8 cellular contexts compared by ENCODE assay signal in the genomic region with DNA sequence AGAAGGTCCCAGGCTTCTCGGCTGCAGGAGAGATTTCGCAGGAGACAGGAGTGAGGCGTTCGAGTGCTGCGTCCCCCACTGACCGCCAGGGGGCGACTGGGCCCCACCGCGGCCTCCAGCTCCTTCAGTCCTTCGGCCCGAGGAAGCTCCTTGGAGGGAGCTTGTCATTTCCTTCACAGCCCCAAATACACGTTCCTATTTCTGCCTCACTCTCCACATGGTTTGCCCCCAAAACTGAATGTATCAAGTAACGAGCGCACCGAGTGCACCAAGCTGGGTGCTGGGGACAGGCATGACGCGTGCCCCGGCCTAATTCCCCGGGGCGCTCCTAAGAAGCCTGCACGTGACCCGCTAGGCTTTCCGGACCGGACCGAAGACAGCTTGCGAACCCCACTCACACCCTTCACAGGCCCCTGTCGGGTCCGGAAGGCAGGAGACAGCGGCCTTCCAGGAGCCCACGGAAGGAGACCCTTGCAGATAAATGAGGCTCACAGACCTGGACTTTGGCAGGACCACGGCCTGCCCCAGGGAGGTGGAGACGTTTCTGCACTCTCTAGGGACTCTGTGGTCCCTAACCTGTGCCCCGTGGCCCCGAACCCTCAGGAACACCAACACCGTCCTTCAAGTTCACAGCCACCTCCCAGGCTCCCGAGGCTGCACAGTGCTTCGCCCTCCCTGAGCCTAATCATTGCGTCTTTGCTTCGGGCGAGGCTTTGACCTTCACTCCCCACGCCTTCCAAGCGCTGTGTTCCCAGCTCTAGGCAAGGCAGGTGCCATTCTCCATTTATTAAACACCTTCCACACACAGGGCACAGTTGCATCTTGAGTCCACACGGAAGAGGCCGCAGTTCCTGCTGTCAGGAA. TPM values are rescaled to one million over a fixed set of nuclear protein-coding genes. Genes with fewer than 3 reads are reported as not detected.
DNase-seq lines count a peak whose midpoint lies in the region; ATAC-seq and TF ChIP-seq lines count a peak whose summit lies in the region.

No MANE protein-coding gene starts in this region.

- no peaks in the 10 kb centered on the region for H3K9me3 Mint-ChIP-seq in activated T-cell treated with anti-CD3 and anti-CD28 coated beads, Interleukin-2, amount 50 U/mL, for 24 hours

- H3K36me3 ChIP-seq in HAP-1 (replicated peaks) = no peaks in the 10 kb centered on the region
- H3K36me3 ChIP-seq in neutrophil = no peaks in the 10 kb centered on the region
- H3K36me3 ChIP-seq in uterus = no peaks in the 10 kb centered on the region

- H3K4me1 ChIP-seq in HAP-1 (no peaks in the 10 kb centered on the region), neutrophil (ENCODE audit: control insufficient read depth in 1 of 2, insufficient read depth in 1 of 2, low read depth in 1 of 2, low read length in 1 of 2) (no peaks in the 10 kb centered on the region), uterus (no peaks in the 10 kb centered on the region)

- no peak overlapping the region for H3K27ac ChIP-seq in neutrophil
- H3K27ac ChIP-seq in uterus = no peak overlapping the region

- intact Hi-C loops in uterus (cut with DNase I; ENCODE audit: low total_unique reads) = no loop called here

- H3K27ac Mint-ChIP-seq in activated T-cell treated with anti-CD3 and anti-CD28 coated beads, Interleukin-2, amount 50 U/mL, for 24 hours = no peak overlapping the region

- no peaks in the 10 kb centered on the region for H3K36me3 Mint-ChIP-seq in activated T-cell treated with anti-CD3 and anti-CD28 coated beads, Interleukin-2, amount 50 U/mL, for 24 hours (ENCODE audit: low read depth)

- H3K4me3 Mint-ChIP-seq in activated T-cell treated with anti-CD3 and anti-CD28 coated beads, Interleukin-2, amount 50 U/mL, for 24 hours = no peak overlapping the region

- ATAC-seq in HG03342 (IDR thresholded peaks at IDR 0.05; ENCODE audit: unreplicated experiment) = no peak

- H3K9me3 ChIP-seq in HAP-1 (no peaks in the 10 kb centered on the region), neutrophil (no peaks in the 10 kb centered on the region), uterus (no peaks in the 10 kb centered on the region)

- H3K27me3 ChIP-seq in HAP-1 (ENCODE audit: low read depth) = no peaks in the 10 kb centered on the region
- no peaks in the 10 kb centered on the region for H3K27me3 ChIP-seq in neutrophil
- H3K27me3 ChIP-seq in uterus = no peaks in the 10 kb centered on the region

- peaks cover 5% of the 10 kb centered on the region for H3K27me3 Mint-ChIP-seq in activated T-cell treated with anti-CD3 and anti-CD28 coated beads, Interleukin-2, amount 50 U/mL, for 24 hours

- peaks cover 3% of the 10 kb centered on the region for H3K4me1 Mint-ChIP-seq in activated T-cell treated with anti-CD3 and anti-CD28 coated beads, Interleukin-2, amount 50 U/mL, for 24 hours (ENCODE audit: low read depth)

- no peak for TF ChIP-seq POLR2A in uterus (IDR thresholded peaks at IDR 0.05)

- in situ Hi-C loops in G401 (cut with HindIII; ENCODE audit: low sequenced_read_pairs) (no loop called here), HAP-1 (cut with MboI; ENCODE audit: low sequenced_read_pairs) (no loop called here)

- peak; percentile 79 for DNase-seq in G401 (ENCODE audit: low spot score)
- DNase-seq in HAP-1 (ENCODE audit: low spot score in 2 of 2) = peak; percentile 63 to 75
- peak; percentile 4 for DNase-seq in NCI-H345 treated with DMSO at 0.1 percent for 48 hours (lab: John Stamatoyannopoulos, UW; ENCODE audit: unreplicated experiment)
- peak; percentile 59 for DNase-seq in activated T-cell treated with anti-CD3 and anti-CD28 coated beads, Interleukin-2, amount 50 U/mL, for 24 hours
- peak; percentile 32 for DNase-seq in foreskin melanocyte
- DNase-seq in uterus = peak; percentile 41 to 59

- TF ChIP-seq CTCF in neutrophil (IDR thresholded peaks at IDR 0.05) (peak; percentile 26), uterus (IDR thresholded peaks at IDR 0.05) (peak; percentile 65 to 80 (median 70))

- no peak overlapping the region for H3K4me3 ChIP-seq in HAP-1
- H3K4me3 ChIP-seq in neutrophil (ENCODE audit: low read depth in 1 of 2, low read length in 1 of 2) = no peak overlapping the region
- no peak overlapping the region for H3K4me3 ChIP-seq in uterus

RNA-seq across cellular contexts. Expression of gene FAHD2A, which starts 13.0 kb away (rescaled TPM):
- 50.9 and 65.5 TPM in 2 replicates for total RNA-seq in G401 (2014; rRNA removed; shearing (Covaris generic))
- total RNA-seq in uterus = 10 to 100 TPM in 3 of 4 donors, 1 to 10 TPM in 1; 4.4 to 62.4 (median 27.1) TPM

Comparison
In these comparisons a context has a peak if more than half of its experiments do, and no peak if none do; other contexts are left out.
1. DNase-seq: peak in every context shown above with its lines; median percentile 79 in G401; 69 in HAP-1; 59 in activated T-cell treated with anti-CD3 and anti-CD28 coated beads, Interleukin-2, amount 50 U/mL, for 24 hours; 50 in uterus; 32 in foreskin melanocyte; 4 in NCI-H345 treated with DMSO at 0.1 percent for 48 hours.